Comparison of ENCODE assay signal across 21 cellular contexts in genomic region chr10:76334306-76334705, GRCh38.
A peak's percentile ranks its signal among the peaks of the same experiment; 100 is the strongest.
DNase-seq lines count a peak whose midpoint lies in the region; ATAC-seq and TF ChIP-seq lines count a peak whose summit lies in the region.
"Had no signal": no experiment of that assay in that cellular context is flagged by ENCODE, and none has a peak within 500 bp of the region (broad histone marks: within the 10 kb centered on the region; RNA-seq: fewer than 3 reads in every experiment).

No MANE protein-coding gene starts in this region.

- H2AK5ac ChIP-seq in IMR-90 (ENCODE audit: low read depth, low read length) = peak overlapping the region; percentile 47; the same call in 1 of the 2 replicates

- peaks cover 2% of the 10 kb centered on the region; the same call in 1 of the 2 replicates for H3K9me1 ChIP-seq in IMR-90 (ENCODE audit: insufficient read depth, low read length)

- H3K18ac ChIP-seq in IMR-90 (ENCODE audit: low read depth, low read length) = no peak overlapping the region

- H3K27me3 ChIP-seq in IMR-90 (ENCODE audit: control insufficient read depth, insufficient read depth, low read length) (no peaks in the 10 kb centered on the region), esophagus muscularis mucosa (no peaks in the 10 kb centered on the region), sigmoid colon (no peaks in the 10 kb centered on the region)

- no peak overlapping the region for H3K4me2 ChIP-seq in IMR-90 (ENCODE audit: low read depth, low read length)
- H3K4me2 ChIP-seq: A549 had no signal

- no peaks in the 10 kb centered on the region for H3K9me3 Mint-ChIP-seq in nephron progenitor cell
- H3K9me3 Mint-ChIP-seq: CD4-positive, alpha-beta T cell; IgD-negative memory B cell had no signal

- no peak for TF ChIP-seq EP300 in esophagus muscularis mucosa (IDR thresholded peaks at IDR 0.05)
- TF ChIP-seq EP300 in sigmoid colon (IDR thresholded peaks at IDR 0.05) = no peak

- H3K14ac ChIP-seq in IMR-90 (replicated peaks; ENCODE audit: low read depth, low read length) = no peak overlapping the region

- no TSS peak for BruUV-seq in IMR-90 (replicated peaks; lab: Mats Ljungman, UMichigan)

- dilution Hi-C loops in IMR-90 (cut with HindIII; ENCODE audit: low sequenced_read_pairs, unreplicated experiment) = no loop called here

- no peak for TF ChIP-seq RAD21 in IMR-90 (IDR thresholded peaks at IDR 0.05; ENCODE audit: low read length)

- no peak overlapping the region for H4K8ac ChIP-seq in IMR-90 (ENCODE audit: low read depth in 2 of 2, low read length in 2 of 2)

- no peak overlapping the region for H4K91ac ChIP-seq in IMR-90 (ENCODE audit: insufficient read depth, low read depth, low read length)

- WGBS in IMR-90 (ENCODE audit: extremely low coverage in 2 of 2, insufficient read length in 1 of 2), 2 experiments = 100% methylated on average over 1 of the region's 5 CpGs; no CpG with 5 or more reads in 1 of the 2 experiments
- 92% methylated on average over 5 of the region's 5 CpGs for WGBS in esophagus muscularis mucosa
- 81 to 89% methylated on average over 5 of the region's 5 CpGs for whole genome bisulfite sequencing in sigmoid colon, 2 donors

- TF ChIP-seq POLR2A in IMR-90 (IDR thresholded peaks at IDR 0.05; ENCODE audit: low read depth, low read length) = no peak
- TF ChIP-seq POLR2A in esophagus muscularis mucosa (IDR thresholded peaks at IDR 0.05; ENCODE audit: low read depth) = no peak
- TF ChIP-seq POLR2A in sigmoid colon (IDR thresholded peaks at IDR 0.05) = no peak

- ATAC-seq in IMR-90 (ENCODE audit: low read depth) (no peak), GM21367 (IDR thresholded peaks at IDR 0.05; ENCODE audit: unreplicated experiment) (no peak)
- ATAC-seq: A549, HCT116, Right ventricle myocardium inferior had no signal

- no peak overlapping the region for H2BK5ac ChIP-seq in IMR-90 (ENCODE audit: low read depth, low read length, poor library complexity, severe bottlenecking)

- H3K56ac ChIP-seq in IMR-90 (ENCODE audit: extremely low read depth, insufficient read depth, low read length) = no peak overlapping the region

- H3K9me3 ChIP-seq in IMR-90 (ENCODE audit: control insufficient read depth, insufficient read depth, low read length) (no peaks in the 10 kb centered on the region), esophagus muscularis mucosa (no peaks in the 10 kb centered on the region), sigmoid colon (no peaks in the 10 kb centered on the region)
- H3K9me3 ChIP-seq: A549 had no signal

- no peak overlapping the region for H3K4ac ChIP-seq in IMR-90 (ENCODE audit: low read depth, low read length)

- H2AFZ ChIP-seq in IMR-90 (replicated peaks; ENCODE audit: low read length, poor library complexity) = no peak overlapping the region

- intact Hi-C loops in IMR-90 (cut with micrococcal nuclease) = no loop called here
- intact Hi-C loops in esophagus muscularis mucosa (cut with DNase I) = no loop called here
- intact Hi-C loops in sigmoid colon (cut with DNase I) = loop anchor here (5.0 to 10.0 kb wide), 2 partner anchors 52 to 310 kb away; no protein-coding TSS in a partner anchor

- POLR2A ChIA-PET in IMR-90 (lab: Charles Lee; ENCODE audit: unreplicated experiment) = no interaction called here

- H3K4me1 Mint-ChIP-seq in nephron progenitor cell = peaks cover 77% of the 10 kb centered on the region

- H2BK20ac ChIP-seq in IMR-90 (ENCODE audit: low read depth, low read length) = no peak overlapping the region

- no peaks in the 10 kb centered on the region; the same call in 1 of the 2 replicates for H4K20me1 ChIP-seq in IMR-90 (ENCODE audit: insufficient read depth, low read length)

- H3K27me3 Mint-ChIP-seq in nephron progenitor cell (ENCODE audit: low read depth, poor library complexity) = no peaks in the 10 kb centered on the region
- H3K27me3 Mint-ChIP-seq: CD4-positive, alpha-beta T cell; IgD-negative memory B cell had no signal

- H3K27ac ChIP-seq in IMR-90 (ENCODE audit: insufficient read depth, low read length) (no peak overlapping the region), esophagus muscularis mucosa (replicated peaks in 1 of 4) (peak overlapping the region; percentile 15 to 59 (median 28)), sigmoid colon (peak overlapping the region; percentile 36 to 83 (median 78))
- H3K27ac ChIP-seq: HL-60 had no signal

- DNase-seq in IMR-90 (no peak), esophagus muscularis mucosa (ENCODE audit: extremely low spot score) (no peak), nephron progenitor cell (no peak), sigmoid colon (peak; percentile 76), NCI-H345 treated with DMSO at 0.1 percent for 48 hours (lab: John Stamatoyannopoulos, UW; ENCODE audit: unreplicated experiment) (no peak)
- no peak for DNase-seq in stimulated activated CD4-positive, alpha-beta T cell treated with anti-CD3 and anti-CD28 coated beads, Interleukin-4, amount 100 ng/mL, for 4 hours
- DNase-seq: CD4-positive, alpha-beta T cell; DMS53; GOT3; Karpas-422; NCI-H1417 treated with DMSO at 0.1 percent for 48 hours; NCI-H187 treated with DMSO at 0.1 percent for 48 hours; NCI-H2171; NCI-H510A; NCI-H748 treated with DMSO at 0.1 percent for 48 hours had no signal

- no peak overlapping the region for H2BK120ac ChIP-seq in IMR-90 (ENCODE audit: low read depth, low read length)

- H3K4me1 ChIP-seq in IMR-90 (ENCODE audit: control insufficient read depth, insufficient read depth, low read length) (peaks cover 13% of the 10 kb centered on the region), esophagus muscularis mucosa (peaks cover 8 to 68% (median 48%) of the 10 kb centered on the region in 4 donors), sigmoid colon (peaks cover 0 to 78% (median 74%) of the 10 kb centered on the region in 4 donors)

- CTCF ChIA-PET in IMR-90 (lab: Yijun Ruan, JAX) = no interaction called here

- H3K4me3 ChIP-seq in IMR-90 (ENCODE audit: insufficient read depth, low read depth, low read length) = no peak overlapping the region
- no peak overlapping the region for H3K4me3 ChIP-seq in esophagus muscularis mucosa
- no peak overlapping the region for H3K4me3 ChIP-seq in sigmoid colon
- H3K4me3 ChIP-seq: A549 had no signal

- in situ Hi-C loops in IMR-90 (cut with MboI; ENCODE audit: low sequenced_read_pairs) = no loop called here

- no peak overlapping the region for H3K23ac ChIP-seq in IMR-90 (ENCODE audit: low read depth, low read length)

- H3K36me3 ChIP-seq in IMR-90 (ENCODE audit: control insufficient read depth, insufficient read depth, low read length) (no peaks in the 10 kb centered on the region), esophagus muscularis mucosa (no peaks in the 10 kb centered on the region), sigmoid colon (no peaks in the 10 kb centered on the region)

- H2AK9ac ChIP-seq in IMR-90 (replicated peaks; ENCODE audit: low read depth, low read length, poor library complexity) = no peak overlapping the region

- H3K9ac ChIP-seq in IMR-90 (ENCODE audit: low read depth, low read length) = no peak overlapping the region

- no peak overlapping the region for H4K5ac ChIP-seq in IMR-90 (ENCODE audit: low read depth, low read length)

- TF ChIP-seq CTCF in IMR-90 (conservative IDR thresholded peaks at IDR 0.05; ENCODE audit: low read depth, low read length) (no peak), esophagus muscularis mucosa (IDR thresholded peaks at IDR 0.05) (no peak), nephron progenitor cell (IDR thresholded peaks at IDR 0.05) (no peak), sigmoid colon (IDR thresholded peaks at IDR 0.05) (no peak)

- no peaks in the 10 kb centered on the region for H3K79me1 ChIP-seq in IMR-90 (ENCODE audit: low read depth in 1 of 2, low read length in 2 of 2)

- no peak overlapping the region for H2BK15ac ChIP-seq in IMR-90 (ENCODE audit: low read depth, low read length)

- H3K4me3 Mint-ChIP-seq in nephron progenitor cell = no peak overlapping the region
- H3K4me3 Mint-ChIP-seq: CD4-positive, alpha-beta T cell; IgD-negative memory B cell had no signal

- H3K36me3 Mint-ChIP-seq in nephron progenitor cell (ENCODE audit: low read depth) = peaks cover 5% of the 10 kb centered on the region
- H3K36me3 Mint-ChIP-seq: IgD-negative memory B cell had no signal

- peak overlapping the region; percentile 89 for H3K27ac Mint-ChIP-seq in nephron progenitor cell
- H3K27ac Mint-ChIP-seq: CD4-positive, alpha-beta T cell; IgD-negative memory B cell had no signal

TF ChIP-seq in IMR-90, 13 proteins besides CTCF, POLR2A, EP300 and RAD21:
- TF ChIP-seq BHLHE40 (IDR thresholded peaks at IDR 0.05; ENCODE audit: low read depth, low read length) = no peak
- no peak for TF ChIP-seq ELK1 (IDR thresholded peaks at IDR 0.05; ENCODE audit: borderline replicate concordance, low read depth, low read length)
- TF ChIP-seq NFE2L2 (IDR thresholded peaks at IDR 0.05; ENCODE audit: low read depth, low read length) = no peak
- no peak for TF ChIP-seq MXI1 (IDR thresholded peaks at IDR 0.05; ENCODE audit: borderline replicate concordance, low read depth, low read length)
- TF ChIP-seq MAFK (IDR thresholded peaks at IDR 0.05; ENCODE audit: low read depth, low read length) = no peak
- TF ChIP-seq FOS (IDR thresholded peaks at IDR 0.05; ENCODE audit: low read depth, low read length) = no peak
- TF ChIP-seq CHD1 (IDR thresholded peaks at IDR 0.05; ENCODE audit: low read depth, low read length) = no peak
- no peak for TF ChIP-seq USF2 (IDR thresholded peaks at IDR 0.05; ENCODE audit: low read depth, low read length)
TF ChIP-seq in IMR-90: peak in this region for 0.
